In genomic region chr14:93964820-93965286, GRCh38 we compare ENCODE assay signal across 18 cellular contexts. TPM values are rescaled to one million over a fixed set of nuclear protein-coding genes. Genes with fewer than 3 reads are reported as not detected.
DNase-seq lines count a peak whose midpoint lies in the region; ATAC-seq and TF ChIP-seq lines count a peak whose summit lies in the region.
"Had no signal": no experiment of that assay in that cellular context is flagged by ENCODE, and none has a peak within 500 bp of the region (broad histone marks: within the 10 kb centered on the region; RNA-seq: fewer than 3 reads in every experiment).

No MANE protein-coding gene starts in this region.

- no peak overlapping the region for H3K4me3 ChIP-seq in thoracic aorta
- no peak overlapping the region for H3K4me3 ChIP-seq in SK-N-SH (ENCODE audit: low read depth in 2 of 2, low read length in 1 of 2)
- H3K4me3 ChIP-seq in Karpas-422 (ENCODE audit: low read length) = no peak overlapping the region
- H3K4me3 ChIP-seq: lower lobe of right lung had no signal

- H3K9ac ChIP-seq in SK-N-SH = no peak overlapping the region
- H3K9ac ChIP-seq in Karpas-422 (ENCODE audit: low read length) = no peak overlapping the region
- H3K9ac ChIP-seq: KMS-11 had no signal

- H3K9me3 Mint-ChIP-seq in activated CD8-positive, alpha-beta memory T cell treated with anti-CD3 and anti-CD28 coated beads, Interleukin-2, amount 10 ng/mL, durations not matched to agents 7 days and 5 days (ENCODE audit: low read depth) = peaks cover 2% of the 10 kb centered on the region
- H3K9me3 Mint-ChIP-seq in activated CD4-positive, alpha-beta memory T cell treated with anti-CD3 and anti-CD28 coated beads, Interleukin-2, amount 10 ng/mL, durations not matched to agents 7 days and 5 days = peaks cover 8% of the 10 kb centered on the region
- H3K9me3 Mint-ChIP-seq in glutamatergic neuron (ENCODE audit: unreplicated experiment) = peaks cover 13% of the 10 kb centered on the region
- H3K9me3 Mint-ChIP-seq: WTC11 had no signal

- H3K4me1 Mint-ChIP-seq in activated CD8-positive, alpha-beta memory T cell treated with anti-CD3 and anti-CD28 coated beads, Interleukin-2, amount 10 ng/mL, durations not matched to agents 7 days and 5 days = peaks cover 88% of the 10 kb centered on the region
- H3K4me1 Mint-ChIP-seq in activated CD4-positive, alpha-beta memory T cell treated with anti-CD3 and anti-CD28 coated beads, Interleukin-2, amount 10 ng/mL, durations not matched to agents 7 days and 5 days = peaks cover 88% of the 10 kb centered on the region
- H3K4me1 Mint-ChIP-seq in glutamatergic neuron (ENCODE audit: low read depth, unreplicated experiment) = peaks cover 24% of the 10 kb centered on the region

- H3K36me3 ChIP-seq in thoracic aorta = peaks cover 27% of the 10 kb centered on the region
- no peaks in the 10 kb centered on the region for H3K36me3 ChIP-seq in SK-N-SH (replicated peaks in 1 of 2; ENCODE audit: control insufficient read depth in 1 of 2, insufficient read depth in 2 of 2, low read length in 1 of 2)
- no peaks in the 10 kb centered on the region for H3K36me3 ChIP-seq in Karpas-422 (ENCODE audit: insufficient read depth, low read length)
- H3K36me3 ChIP-seq: lower lobe of right lung, neutrophil had no signal

- peak overlapping the region; percentile 1 for H3K4me3 Mint-ChIP-seq in activated CD8-positive, alpha-beta memory T cell treated with anti-CD3 and anti-CD28 coated beads, Interleukin-2, amount 10 ng/mL, durations not matched to agents 7 days and 5 days
- no peak overlapping the region for H3K4me3 Mint-ChIP-seq in activated CD4-positive, alpha-beta memory T cell treated with anti-CD3 and anti-CD28 coated beads, Interleukin-2, amount 10 ng/mL, durations not matched to agents 7 days and 5 days
- H3K4me3 Mint-ChIP-seq in glutamatergic neuron (ENCODE audit: unreplicated experiment) = peak overlapping the region; percentile 8
- H3K4me3 Mint-ChIP-seq: WTC11 had no signal

- H3K27me3 ChIP-seq in thoracic aorta (replicated peaks; ENCODE audit: insufficient read depth) = no peaks in the 10 kb centered on the region
- H3K27me3 ChIP-seq in SK-N-SH (ENCODE audit: insufficient read depth) = no peaks in the 10 kb centered on the region
- no peaks in the 10 kb centered on the region for H3K27me3 ChIP-seq in Karpas-422 (ENCODE audit: low read length)

- POLR2A ChIA-PET in activated CD4-positive, alpha-beta memory T cell treated with anti-CD3 and anti-CD28 coated beads, Interleukin-2, amount 10 ng/mL, durations not matched to agents 7 days and 5 days (lab: Charles Lee) = interaction anchor here (4.1 to 12.1 kb wide), 3 partner anchors 9 to 25 kb away, joined by 39 to 616 read pairs (median 43); partner anchors contain the start of gene ASB2
- POLR2A ChIA-PET in SK-N-SH (lab: Yijun Ruan, JAX) = no interaction called here

- H3K79me2 ChIP-seq in SK-N-SH (ENCODE audit: insufficient read depth) (no peaks in the 10 kb centered on the region), Karpas-422 (ENCODE audit: low read length) (no peaks in the 10 kb centered on the region)

- H3K9me2 ChIP-seq in SK-N-SH (no peaks in the 10 kb centered on the region), Karpas-422 (replicated peaks; ENCODE audit: insufficient read depth, low read length) (no peaks in the 10 kb centered on the region)

- no peak for DNase-seq in activated CD8-positive, alpha-beta memory T cell treated with anti-CD3 and anti-CD28 coated beads, Interleukin-2, amount 10 ng/mL, durations not matched to agents 7 days and 5 days
- DNase-seq in activated CD8-positive, alpha-beta memory T cell treated with anti-CD3 and anti-CD28 coated beads, Interleukin-2, amount 50 U/mL, for 48 hours = no peak
- DNase-seq in activated CD4-positive, alpha-beta memory T cell treated with anti-CD3 and anti-CD28 coated beads, Interleukin-2, amount 10 ng/mL, durations not matched to agents 7 days and 5 days = no peak
- no peak for DNase-seq in glutamatergic neuron
- no peak for DNase-seq in thoracic aorta (ENCODE audit: low spot score)
- DNase-seq in DMS153 (lab: John Stamatoyannopoulos, UW) = no peak
- DNase-seq in SK-N-SH = no peak
- DNase-seq in Karpas-422 = no peak
- DNase-seq: activated gamma-delta T cell treated with Interleukin-2 at 50 U/mL for 16 hours, DMS 273 treated with DMSO at 0.1 percent for 48 hours, lower lobe of right lung, NCI-H187 treated with DMSO at 0.1 percent for 48 hours, SIG-M5 had no signal

- CTCF ChIA-PET in activated CD8-positive, alpha-beta memory T cell treated with anti-CD3 and anti-CD28 coated beads, Interleukin-2, amount 10 ng/mL, durations not matched to agents 7 days and 5 days (lab: Charles Lee) = interaction anchor here (2.6 to 17.4 kb wide), 3 partner anchors 8 to 25 kb away, joined by 8 to 309 read pairs (median 261); partner anchors contain the start of gene ASB2
- CTCF ChIA-PET in activated CD4-positive, alpha-beta memory T cell treated with anti-CD3 and anti-CD28 coated beads, Interleukin-2, amount 10 ng/mL, durations not matched to agents 7 days and 5 days (lab: Charles Lee) = interaction anchor here (1.0 to 4.2 kb wide), 4 partner anchors 9 to 36 kb away, joined by 3 to 52 read pairs (median 6); no protein-coding TSS in a partner anchor
- CTCF ChIA-PET in SK-N-SH (lab: Yijun Ruan, JAX) = interaction anchor here (2.3 to 4.6 kb wide), 2 partner anchors 25 to 26 kb away, joined by 12 to 31 read pairs; no protein-coding TSS in a partner anchor

- ATAC-seq in activated CD8-positive, alpha-beta memory T cell treated with anti-CD3 and anti-CD28 coated beads, Interleukin-2, amount 10 ng/mL, durations not matched to agents 7 days and 5 days = no peak
- no peak for ATAC-seq in thoracic aorta (ENCODE audit: insufficient number of reproducible peaks, low FRiP score, low read depth)
- ATAC-seq: WTC11 had no signal

- H3K36me3 Mint-ChIP-seq in activated CD8-positive, alpha-beta memory T cell treated with anti-CD3 and anti-CD28 coated beads, Interleukin-2, amount 10 ng/mL, durations not matched to agents 7 days and 5 days = peaks cover 56% of the 10 kb centered on the region
- peaks cover 62% of the 10 kb centered on the region for H3K36me3 Mint-ChIP-seq in activated CD4-positive, alpha-beta memory T cell treated with anti-CD3 and anti-CD28 coated beads, Interleukin-2, amount 10 ng/mL, durations not matched to agents 7 days and 5 days (ENCODE audit: low read depth)
- no peaks in the 10 kb centered on the region for H3K36me3 Mint-ChIP-seq in glutamatergic neuron (ENCODE audit: unreplicated experiment)
- H3K36me3 Mint-ChIP-seq: WTC11 had no signal

- H3K27ac Mint-ChIP-seq in activated CD8-positive, alpha-beta memory T cell treated with anti-CD3 and anti-CD28 coated beads, Interleukin-2, amount 10 ng/mL, durations not matched to agents 7 days and 5 days = peak overlapping the region; percentile 100
- peak overlapping the region; percentile 100 for H3K27ac Mint-ChIP-seq in activated CD4-positive, alpha-beta memory T cell treated with anti-CD3 and anti-CD28 coated beads, Interleukin-2, amount 10 ng/mL, durations not matched to agents 7 days and 5 days
- H3K27ac Mint-ChIP-seq in glutamatergic neuron (ENCODE audit: unreplicated experiment) = no peak overlapping the region
- H3K27ac Mint-ChIP-seq: WTC11 had no signal

- no peak overlapping the region for H2AFZ ChIP-seq in SK-N-SH (ENCODE audit: low read depth)
- no peak overlapping the region for H2AFZ ChIP-seq in Karpas-422 (ENCODE audit: low read length)

- H3K4me2 ChIP-seq in SK-N-SH (no peak overlapping the region), Karpas-422 (ENCODE audit: low read depth, low read length, poor library complexity, severe bottlenecking) (no peak overlapping the region)
- H3K4me2 ChIP-seq: KMS-11 had no signal

- TF ChIP-seq EP300 in SK-N-SH (IDR thresholded peaks at IDR 0.05; ENCODE audit: borderline replicate concordance in 1 of 2, low read depth in 1 of 2, low read length in 1 of 2) = no peak

- no peaks in the 10 kb centered on the region for H3K27me3 Mint-ChIP-seq in activated CD8-positive, alpha-beta memory T cell treated with anti-CD3 and anti-CD28 coated beads, Interleukin-2, amount 10 ng/mL, durations not matched to agents 7 days and 5 days
- H3K27me3 Mint-ChIP-seq in activated CD4-positive, alpha-beta memory T cell treated with anti-CD3 and anti-CD28 coated beads, Interleukin-2, amount 10 ng/mL, durations not matched to agents 7 days and 5 days = no peaks in the 10 kb centered on the region
- H3K27me3 Mint-ChIP-seq in glutamatergic neuron (ENCODE audit: unreplicated experiment) = peaks cover 6% of the 10 kb centered on the region

- peaks cover 25% of the 10 kb centered on the region for H3F3A ChIP-seq in SK-N-SH (replicated peaks; ENCODE audit: insufficient read depth)

- H4K20me1 ChIP-seq in SK-N-SH (ENCODE audit: insufficient read depth) = no peaks in the 10 kb centered on the region
- H4K20me1 ChIP-seq in Karpas-422 (ENCODE audit: insufficient read depth, low read depth, low read length) = peaks cover 13% of the 10 kb centered on the region; the same call in 1 of the 2 replicates

- no peak for TF ChIP-seq RAD21 in SK-N-SH (IDR thresholded peaks at IDR 0.05; ENCODE audit: low read length)

- peaks cover 46 to 78% of the 10 kb centered on the region in 2 donors for H3K4me1 ChIP-seq in thoracic aorta (ENCODE audit: control insufficient read depth in 1 of 2, low read depth in 2 of 2)
- peaks cover 0 to 8% of the 10 kb centered on the region in 2 experiments; a peak in 2 of 4 replicates for H3K4me1 ChIP-seq in SK-N-SH (ENCODE audit: control insufficient read depth in 1 of 2, insufficient read depth in 2 of 2, low read depth in 1 of 2, low read length in 1 of 2)
- H3K4me1 ChIP-seq in Karpas-422 (ENCODE audit: low read length) = peaks cover 40% of the 10 kb centered on the region

- H3K9me3 ChIP-seq in thoracic aorta (no peaks in the 10 kb centered on the region), SK-N-SH (no peaks in the 10 kb centered on the region), Karpas-422 (ENCODE audit: low read length) (no peaks in the 10 kb centered on the region)
- H3K9me3 ChIP-seq: lower lobe of right lung, neutrophil had no signal

- H3K27ac ChIP-seq in thoracic aorta = peak overlapping the region; percentile 73 to 90
- peak overlapping the region in 1 of 2 experiments; percentile 78; a peak in 2 of 4 replicates for H3K27ac ChIP-seq in SK-N-SH (ENCODE audit: low read depth in 2 of 2, low read length in 1 of 2)
- H3K27ac ChIP-seq in Karpas-422 (ENCODE audit: low read length) = no peak overlapping the region
- H3K27ac ChIP-seq: lower lobe of right lung, neutrophil had no signal

- TF ChIP-seq CTCF in glutamatergic neuron (IDR thresholded peaks at IDR 0.05; ENCODE audit: partially characterized antibody, unreplicated experiment) = no peak
- TF ChIP-seq CTCF in thoracic aorta (IDR thresholded peaks at IDR 0.05) = no peak
- TF ChIP-seq CTCF in SK-N-SH (IDR thresholded peaks at IDR 0.05) = no peak

- WGBS in SK-N-SH (ENCODE audit: low lambda C conversion rate) = 87% methylated on average over 3 of the region's 3 CpGs

RNA-seq across cellular contexts. Expression of gene ASB2, which starts 11.5 kb away (rescaled TPM):
- total RNA-seq in activated CD8-positive, alpha-beta memory T cell treated with anti-CD3 and anti-CD28 coated beads, Interleukin-2, amount 10 ng/mL, durations not matched to agents 7 days and 5 days = 100 to 1,000 TPM; 116 to 177 TPM
- 10 to 100 TPM; 93.9 to 99.3 TPM for total RNA-seq in activated CD4-positive, alpha-beta memory T cell treated with anti-CD3 and anti-CD28 coated beads, Interleukin-2, amount 10 ng/mL, durations not matched to agents 7 days and 5 days
- total RNA-seq in glutamatergic neuron (ENCODE audit: unreplicated experiment) (16.6 TPM), thoracic aorta (10 to 100 TPM; 47.2 to 48.3 TPM)
- 0.13 and 0.15 TPM in 2 replicates for polyA plus RNA-seq in SK-N-SH (2012; rRNA removed)
- 0.01 and 0.03 TPM in 2 replicates for polyA plus RNA-seq in SK-N-SH (2012; cell fraction: cytosol; rRNA removed)
- 0.20 and 0.33 TPM in 2 replicates for polyA plus RNA-seq in SK-N-SH (2012; cell fraction: nucleus; rRNA removed)
- total RNA-seq in Karpas-422 (2014; rRNA removed; shearing (Covaris generic); ENCODE audit: low replicate concordance) = 0.69 and 2.3 TPM in 2 replicates

RNA-seq across cellular contexts. Expression of gene CCDC197, which starts 32.2 kb away (rescaled TPM):
- total RNA-seq in activated CD8-positive, alpha-beta memory T cell treated with anti-CD3 and anti-CD28 coated beads, Interleukin-2, amount 10 ng/mL, durations not matched to agents 7 days and 5 days = under 1 TPM in 1 of 2 experiments, not detected in 1; 0.14 TPM
- total RNA-seq in activated CD4-positive, alpha-beta memory T cell treated with anti-CD3 and anti-CD28 coated beads, Interleukin-2, amount 10 ng/mL, durations not matched to agents 7 days and 5 days = under 1 TPM in 1 of 2 experiments, not detected in 1; 0.45 TPM
- total RNA-seq in glutamatergic neuron (ENCODE audit: unreplicated experiment) (not detected), thoracic aorta (not detected)
- not detected in 2 replicates for polyA plus RNA-seq in SK-N-SH (2012; rRNA removed)
- polyA plus RNA-seq in SK-N-SH (2012; cell fraction: cytosol; rRNA removed) = not detected in 2 replicates
- not detected in 2 replicates for polyA plus RNA-seq in SK-N-SH (2012; cell fraction: nucleus; rRNA removed)
- total RNA-seq in Karpas-422 (2014; rRNA removed; shearing (Covaris generic); ENCODE audit: low replicate concordance) = not detected in 2 replicates
- total RNA-seq: cerebellum, epithelial cell of proximal tubule, lower lobe of right lung, WTC11 had no signal

RNA-seq across cellular contexts. Expression of gene FAM181A, which starts 37.7 kb away (rescaled TPM):
- not detected for total RNA-seq in activated CD8-positive, alpha-beta memory T cell treated with anti-CD3 and anti-CD28 coated beads, Interleukin-2, amount 10 ng/mL, durations not matched to agents 7 days and 5 days
- not detected for total RNA-seq in activated CD4-positive, alpha-beta memory T cell treated with anti-CD3 and anti-CD28 coated beads, Interleukin-2, amount 10 ng/mL, durations not matched to agents 7 days and 5 days
- total RNA-seq in glutamatergic neuron (ENCODE audit: unreplicated experiment) = not detected
- total RNA-seq in thoracic aorta = not detected
- polyA plus RNA-seq in SK-N-SH (2012; rRNA removed) = not detected in 2 replicates
- polyA plus RNA-seq in SK-N-SH (2012; cell fraction: cytosol; rRNA removed) = not detected in 2 replicates
- not detected in 2 replicates for polyA plus RNA-seq in SK-N-SH (2012; cell fraction: nucleus; rRNA removed)
- total RNA-seq in Karpas-422 (2014; rRNA removed; shearing (Covaris generic); ENCODE audit: low replicate concordance) = not detected in 2 replicates
- total RNA-seq: epithelial cell of proximal tubule, WTC11 had no signal
